Comparison of ENCODE assay signal across 1 cellular context in the genomic region with DNA sequence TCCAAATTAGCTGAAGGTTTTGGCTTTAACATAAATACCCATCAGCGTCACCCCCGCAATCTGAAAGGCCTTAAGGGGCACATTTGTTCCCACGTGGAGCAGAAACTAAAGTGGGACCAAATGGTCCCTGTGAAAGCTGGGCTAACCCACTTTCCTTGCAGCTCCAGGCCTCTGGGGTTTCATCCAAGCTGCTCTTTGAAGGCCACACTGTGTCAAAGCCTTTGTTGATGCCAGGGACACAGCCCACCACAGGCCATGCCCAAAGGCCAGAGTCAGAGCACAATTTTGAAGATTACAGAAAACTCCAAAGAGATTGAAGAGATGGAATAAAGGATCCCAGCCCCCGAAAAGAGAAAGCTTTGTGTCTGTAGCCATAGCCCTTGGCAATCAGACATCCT.
TF ChIP-seq lines count a peak whose summit lies in the region.

No MANE protein-coding gene starts in this region.

TF ChIP-seq in IMR-90, 13 proteins besides CTCF, POLR2A, EP300 and RAD21 (continued from another document):
- TF ChIP-seq RFX5 (IDR thresholded peaks at IDR 0.05; ENCODE audit: low read depth, low read length) (no peak), BHLHE40 (IDR thresholded peaks at IDR 0.05; ENCODE audit: low read depth, low read length) (no peak), CEBPB (IDR thresholded peaks at IDR 0.05; ENCODE audit: low read depth, low read length) (no peak), MAZ (IDR thresholded peaks at IDR 0.05; ENCODE audit: borderline replicate concordance, low read depth, low read length) (no peak), CHD1 (IDR thresholded peaks at IDR 0.05; ENCODE audit: low read depth, low read length) (no peak), SMC3 (IDR thresholded peaks at IDR 0.05; ENCODE audit: low read depth, low read length) (no peak), NFE2L2 (IDR thresholded peaks at IDR 0.05; ENCODE audit: low read depth, low read length) (no peak), MXI1 (IDR thresholded peaks at IDR 0.05; ENCODE audit: borderline replicate concordance, low read depth, low read length) (no peak)
- TF ChIP-seq, protein P1, sequence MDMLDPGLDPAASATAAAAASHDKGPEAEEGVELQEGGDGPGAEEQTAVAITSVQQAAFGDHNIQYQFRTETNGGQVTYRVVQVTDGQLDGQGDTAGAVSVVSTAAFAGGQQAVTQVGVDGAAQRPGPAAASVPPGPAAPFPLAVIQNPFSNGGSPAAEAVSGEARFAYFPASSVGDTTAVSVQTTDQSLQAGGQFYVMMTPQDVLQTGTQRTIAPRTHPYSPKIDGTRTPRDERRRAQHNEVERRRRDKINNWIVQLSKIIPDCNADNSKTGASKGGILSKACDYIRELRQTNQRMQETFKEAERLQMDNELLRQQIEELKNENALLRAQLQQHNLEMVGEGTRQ (IDR thresholded peaks at IDR 0.05; ENCODE audit: low read depth, low read length), result no peak
- TF ChIP-seq, protein P2, sequence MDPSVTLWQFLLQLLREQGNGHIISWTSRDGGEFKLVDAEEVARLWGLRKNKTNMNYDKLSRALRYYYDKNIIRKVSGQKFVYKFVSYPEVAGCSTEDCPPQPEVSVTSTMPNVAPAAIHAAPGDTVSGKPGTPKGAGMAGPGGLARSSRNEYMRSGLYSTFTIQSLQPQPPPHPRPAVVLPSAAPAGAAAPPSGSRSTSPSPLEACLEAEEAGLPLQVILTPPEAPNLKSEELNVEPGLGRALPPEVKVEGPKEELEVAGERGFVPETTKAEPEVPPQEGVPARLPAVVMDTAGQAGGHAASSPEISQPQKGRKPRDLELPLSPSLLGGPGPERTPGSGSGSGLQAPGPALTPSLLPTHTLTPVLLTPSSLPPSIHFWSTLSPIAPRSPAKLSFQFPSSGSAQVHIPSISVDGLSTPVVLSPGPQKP (IDR thresholded peaks at IDR 0.05; ENCODE audit: borderline replicate concordance, low read depth, low read length), result no peak
TF ChIP-seq in IMR-90: peak in this region for 0.
